In the genomic region with DNA sequence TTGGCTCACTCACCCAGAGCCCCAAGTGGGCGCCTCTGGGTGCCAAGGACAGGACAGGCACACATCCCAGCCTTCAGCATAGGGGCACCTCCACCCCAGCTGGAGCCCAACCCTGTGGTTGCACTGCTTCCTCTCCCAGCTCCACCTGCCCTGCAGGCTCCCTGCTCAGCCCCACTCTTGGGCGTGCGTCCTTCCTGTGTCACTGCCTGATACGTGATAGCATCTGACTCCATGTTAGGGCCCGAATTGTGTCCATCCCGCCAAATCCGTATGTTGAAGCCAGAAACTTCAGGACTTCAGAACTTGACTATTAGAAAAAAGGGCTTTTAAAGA, we compare ENCODE assay signal across 26 cellular contexts. TPM values are rescaled to one million over a fixed set of nuclear protein-coding genes. Genes with fewer than 3 reads are reported as not detected.
DNase-seq lines count a peak whose midpoint lies in the region; ATAC-seq and TF ChIP-seq lines count a peak whose summit lies in the region.
"Had no signal": no experiment of that assay in that cellular context is flagged by ENCODE, and none has a peak within 500 bp of the region (broad histone marks: within the 10 kb centered on the region; RNA-seq: fewer than 3 reads in every experiment).

No MANE protein-coding gene starts in this region.

- no peak overlapping the region for H3K27ac Mint-ChIP-seq in activated CD4-positive, alpha-beta T cell treated with anti-CD3 and anti-CD28 coated beads, Interleukin-2, amount 10 ng/mL, durations not matched to agents 24 days and 14 days
- H3K27ac Mint-ChIP-seq in stimulated activated naive CD8-positive, alpha-beta T cell treated with anti-CD3 and anti-CD28 coated beads, Interleukin-15, amount 100 ng/mL, for 72 hours = peak overlapping the region; percentile 65 to 72
- H3K27ac Mint-ChIP-seq in WTC11 = no peak overlapping the region
- H3K27ac Mint-ChIP-seq: brain had no signal

- DNase-seq in activated CD4-positive, alpha-beta T cell treated with anti-CD3 and anti-CD28 coated beads, Interleukin-2, amount 10 ng/mL, durations not matched to agents 24 days and 14 days = peak; percentile 66
- DNase-seq in activated CD4-positive, alpha-beta T cell treated with anti-CD3 and anti-CD28 coated beads, Interleukin-2, amount 50 U/mL, for 48 hours = no peak
- no peak for DNase-seq in stimulated activated naive CD8-positive, alpha-beta T cell treated with anti-CD3 and anti-CD28 coated beads, Interleukin-15, amount 100 ng/mL, for 72 hours
- no peak for DNase-seq in stimulated activated naive CD8-positive, alpha-beta T cell treated with anti-CD3 and anti-CD28 coated beads, Interleukin-15, Interleukin-2, amounts not matched to agents 100 U/mL and 50 U/mL, for 24 hours
- peak; percentile 81 for DNase-seq in mesenteric fat pad (ENCODE audit: low spot score)
- DNase-seq in iPS-NIHi11 (ENCODE audit: low spot score) = no peak
- no peak for DNase-seq in WTC11 (ENCODE audit: low spot score)
- no peak for DNase-seq in AG08396 (ENCODE audit: low spot score)
- DNase-seq: activated CD8-positive, alpha-beta memory T cell treated with anti-CD3 and anti-CD28 coated beads for 24 hours; activated T-cell treated with anti-CD3 and anti-CD28 coated beads, Interleukin-2, amount 50 U/mL, for 48 hours; AML-193; effector CD4-positive, alpha-beta T cell; GF-D8; heart right ventricle; mesendoderm; NCI-H1105 treated with DMSO at 0.1 percent for 48 hours; NCI-H2081 treated with DMSO at 0.1 percent for 48 hours; NCI-H774; retina; stimulated activated CD4-positive, alpha-beta T cell treated with anti-CD3 and anti-CD28 coated beads, Interleukin-4, amount 100 ng/mL, for 1 hour; stimulated activated naive CD4-positive, alpha-beta T cell had no signal

- CTCF ChIA-PET in WTC11 (lab: Charles Lee) = no interaction called here

- H3K36me3 Mint-ChIP-seq in activated CD4-positive, alpha-beta T cell treated with anti-CD3 and anti-CD28 coated beads, Interleukin-2, amount 10 ng/mL, durations not matched to agents 24 days and 14 days (ENCODE audit: low read depth) = peaks cover 53% of the 10 kb centered on the region
- peaks cover 41% of the 10 kb centered on the region for H3K36me3 Mint-ChIP-seq in WTC11

- no peaks in the 10 kb centered on the region for H3K27me3 Mint-ChIP-seq in activated CD4-positive, alpha-beta T cell treated with anti-CD3 and anti-CD28 coated beads, Interleukin-2, amount 10 ng/mL, durations not matched to agents 24 days and 14 days
- no peaks in the 10 kb centered on the region for H3K27me3 Mint-ChIP-seq in stimulated activated naive CD8-positive, alpha-beta T cell treated with anti-CD3 and anti-CD28 coated beads, Interleukin-15, amount 100 ng/mL, for 72 hours
- no peaks in the 10 kb centered on the region for H3K27me3 Mint-ChIP-seq in WTC11 (ENCODE audit: low read depth)
- H3K27me3 Mint-ChIP-seq: brain, IgD-negative memory B cell had no signal

- no peak for TF ChIP-seq CTCF in WTC11 (IDR thresholded peaks at IDR 0.05)

- ATAC-seq in stimulated activated naive CD8-positive, alpha-beta T cell treated with anti-CD3 and anti-CD28 coated beads, Interleukin-15, amount 100 ng/mL, for 72 hours = no peak
- no peak for ATAC-seq in stimulated activated naive CD8-positive, alpha-beta T cell treated with anti-CD3 and anti-CD28 coated beads, Interleukin-15, Interleukin-2, amounts not matched to agents 100 U/mL and 50 U/mL, for 24 hours
- no peak for ATAC-seq in WTC11
- ATAC-seq: heart right ventricle, left colon had no signal

- no peak overlapping the region for H3K4me3 Mint-ChIP-seq in activated CD4-positive, alpha-beta T cell treated with anti-CD3 and anti-CD28 coated beads, Interleukin-2, amount 10 ng/mL, durations not matched to agents 24 days and 14 days
- no peak overlapping the region for H3K4me3 Mint-ChIP-seq in stimulated activated naive CD8-positive, alpha-beta T cell treated with anti-CD3 and anti-CD28 coated beads, Interleukin-15, amount 100 ng/mL, for 72 hours
- no peak overlapping the region for H3K4me3 Mint-ChIP-seq in WTC11
- H3K4me3 Mint-ChIP-seq: brain, IgD-negative memory B cell had no signal

- H3K9me3 Mint-ChIP-seq in activated CD4-positive, alpha-beta T cell treated with anti-CD3 and anti-CD28 coated beads, Interleukin-2, amount 10 ng/mL, durations not matched to agents 24 days and 14 days = no peaks in the 10 kb centered on the region
- no peaks in the 10 kb centered on the region for H3K9me3 Mint-ChIP-seq in stimulated activated naive CD8-positive, alpha-beta T cell treated with anti-CD3 and anti-CD28 coated beads, Interleukin-15, amount 100 ng/mL, for 72 hours
- H3K9me3 Mint-ChIP-seq in WTC11 = no peaks in the 10 kb centered on the region
- H3K9me3 Mint-ChIP-seq: brain, IgD-negative memory B cell had no signal

- intact Hi-C loops in activated CD4-positive, alpha-beta T cell treated with anti-CD3 and anti-CD28 coated beads, Interleukin-2, amount 10 ng/mL, durations not matched to agents 24 days and 14 days (cut with micrococcal nuclease) = no loop called here

- peaks cover 25% of the 10 kb centered on the region for H3K4me1 Mint-ChIP-seq in activated CD4-positive, alpha-beta T cell treated with anti-CD3 and anti-CD28 coated beads, Interleukin-2, amount 10 ng/mL, durations not matched to agents 24 days and 14 days
- H3K4me1 Mint-ChIP-seq in stimulated activated naive CD8-positive, alpha-beta T cell treated with anti-CD3 and anti-CD28 coated beads, Interleukin-15, amount 100 ng/mL, for 72 hours = peaks cover 23% of the 10 kb centered on the region
- H3K4me1 Mint-ChIP-seq in WTC11 = no peaks in the 10 kb centered on the region

- POLR2A ChIA-PET in WTC11 (lab: Charles Lee) = no interaction called here

TF ChIP-seq in WTC11, 78 proteins besides CTCF, POLR2A, EP300 and RAD21:
- TF ChIP-seq NR3C1 (CRISPR knock-in tag; conservative IDR thresholded peaks at IDR 0.05; ENCODE audit: low read depth) (no peak), ZNF423 (CRISPR knock-in tag; IDR thresholded peaks at IDR 0.05) (no peak), HMGA2 (CRISPR knock-in tag; IDR thresholded peaks at IDR 0.05) (no peak), ZNF263 (CRISPR knock-in tag; IDR thresholded peaks at IDR 0.05; ENCODE audit: low read depth) (no peak), GABPB1 (CRISPR knock-in tag; IDR thresholded peaks at IDR 0.05) (no peak), TEAD4 (CRISPR knock-in tag; IDR thresholded peaks at IDR 0.05) (no peak), EMX1 (CRISPR knock-in tag; IDR thresholded peaks at IDR 0.05) (no peak)
- TF ChIP-seq, protein P1, sequence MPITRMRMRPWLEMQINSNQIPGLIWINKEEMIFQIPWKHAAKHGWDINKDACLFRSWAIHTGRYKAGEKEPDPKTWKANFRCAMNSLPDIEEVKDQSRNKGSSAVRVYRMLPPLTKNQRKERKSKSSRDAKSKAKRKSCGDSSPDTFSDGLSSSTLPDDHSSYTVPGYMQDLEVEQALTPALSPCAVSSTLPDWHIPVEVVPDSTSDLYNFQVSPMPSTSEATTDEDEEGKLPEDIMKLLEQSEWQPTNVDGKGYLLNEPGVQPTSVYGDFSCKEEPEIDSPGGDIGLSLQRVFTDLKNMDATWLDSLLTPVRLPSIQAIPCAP (CRISPR knock-in tag; IDR thresholded peaks at IDR 0.05) = no peak
- TF ChIP-seq, protein P2, sequence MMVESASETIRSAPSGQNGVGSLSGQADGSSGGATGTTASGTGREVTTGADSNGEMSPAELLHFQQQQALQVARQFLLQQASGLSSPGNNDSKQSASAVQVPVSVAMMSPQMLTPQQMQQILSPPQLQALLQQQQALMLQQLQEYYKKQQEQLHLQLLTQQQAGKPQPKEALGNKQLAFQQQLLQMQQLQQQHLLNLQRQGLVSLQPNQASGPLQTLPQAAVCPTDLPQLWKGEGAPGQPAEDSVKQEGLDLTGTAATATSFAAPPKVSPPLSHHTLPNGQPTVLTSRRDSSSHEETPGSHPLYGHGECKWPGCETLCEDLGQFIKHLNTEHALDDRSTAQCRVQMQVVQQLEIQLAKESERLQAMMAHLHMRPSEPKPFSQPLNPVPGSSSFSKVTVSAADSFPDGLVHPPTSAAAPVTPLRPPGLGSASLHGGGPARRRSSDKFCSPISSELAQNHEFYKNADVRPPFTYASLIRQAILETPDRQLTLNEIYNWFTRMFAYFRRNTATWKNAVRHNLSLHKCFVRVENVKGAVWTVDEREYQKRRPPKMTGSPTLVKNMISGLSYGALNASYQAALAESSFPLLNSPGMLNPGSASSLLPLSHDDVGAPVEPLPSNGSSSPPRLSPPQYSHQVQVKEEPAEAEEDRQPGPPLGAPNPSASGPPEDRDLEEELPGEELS (CRISPR knock-in tag; IDR thresholded peaks at IDR 0.05) = no peak

RNA-seq across cellular contexts. Expression of gene TRIM11, which starts 9.2 kb away (rescaled TPM):
- 55.7 and 59.3 TPM in 2 replicates for total RNA-seq in activated CD4-positive, alpha-beta T cell treated with anti-CD3 and anti-CD28 coated beads, Interleukin-2, amount 10 ng/mL, durations not matched to agents 24 days and 14 days
- total RNA-seq in mesenteric fat pad (12.2 TPM), WTC11 (2021) (27.9 to 34.3 TPM (median 28.4 TPM) in 3 replicates)

RNA-seq across cellular contexts. Expression of gene TRIM17, which starts 19.2 kb away (rescaled TPM):
- 1.7 and 2.8 TPM in 2 replicates for total RNA-seq in activated CD4-positive, alpha-beta T cell treated with anti-CD3 and anti-CD28 coated beads, Interleukin-2, amount 10 ng/mL, durations not matched to agents 24 days and 14 days
- total RNA-seq in mesenteric fat pad (not detected), WTC11 (2021) (1.5 to 2.7 TPM (median 2.6 TPM) in 3 replicates)
- total RNA-seq: A172, M059J had no signal

Comparison
In these comparisons a context has a peak if more than half of its experiments do, and no peak if none do; other contexts are left out.
1. DNase-seq: peak in activated CD4-positive, alpha-beta T cell treated with anti-CD3 and anti-CD28 coated beads, Interleukin-2, amount 10 ng/mL, durations not matched to agents 24 days and 14 days (single experiment) and mesenteric fat pad (single experiment); none in activated CD4-positive, alpha-beta T cell treated with anti-CD3 and anti-CD28 coated beads, Interleukin-2, amount 50 U/mL, for 48 hours (0 of 2), stimulated activated naive CD8-positive, alpha-beta T cell treated with anti-CD3 and anti-CD28 coated beads, Interleukin-15, amount 100 ng/mL, for 72 hours (0 of 2), stimulated activated naive CD8-positive, alpha-beta T cell treated with anti-CD3 and anti-CD28 coated beads, Interleukin-15, Interleukin-2, amounts not matched to agents 100 U/mL and 50 U/mL, for 24 hours (single experiment), iPS-NIHi11 (single experiment), WTC11 (single experiment) and AG08396 (single experiment).
2. H3K27ac Mint-ChIP-seq: peak in stimulated activated naive CD8-positive, alpha-beta T cell treated with anti-CD3 and anti-CD28 coated beads, Interleukin-15, amount 100 ng/mL, for 72 hours (2 of 2); none in activated CD4-positive, alpha-beta T cell treated with anti-CD3 and anti-CD28 coated beads, Interleukin-2, amount 10 ng/mL, durations not matched to agents 24 days and 14 days (single experiment) and WTC11 (single experiment).